In the genomic region with DNA sequence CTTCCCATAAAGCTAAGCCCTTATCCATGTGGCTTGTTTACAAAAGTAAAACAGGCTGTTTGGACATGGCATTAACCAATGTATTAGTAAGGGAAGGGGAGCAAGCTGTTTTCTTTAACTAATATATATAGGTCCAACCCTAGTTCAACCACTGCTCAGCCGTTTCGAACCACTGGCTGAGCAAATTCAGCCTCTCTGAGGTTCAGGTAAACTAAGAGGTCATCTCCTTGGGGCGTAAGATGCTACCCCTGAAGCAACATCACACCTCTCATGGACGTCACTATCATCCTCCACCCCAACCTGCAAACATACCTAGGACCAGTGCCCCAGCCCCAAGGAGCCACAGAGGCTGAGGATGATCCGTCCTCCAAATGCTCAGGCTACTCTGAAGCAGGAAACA, we compare ENCODE assay signal across 14 cellular contexts. TPM values are rescaled to one million over a fixed set of nuclear protein-coding genes. Genes with fewer than 3 reads are reported as not detected.
A peak's percentile ranks its signal among the peaks of the same experiment; 100 is the strongest.
DNase-seq lines count a peak whose midpoint lies in the region; ATAC-seq and TF ChIP-seq lines count a peak whose summit lies in the region.
"Had no signal": no experiment of that assay in that cellular context is flagged by ENCODE, and none has a peak within 500 bp of the region (broad histone marks: within the 10 kb centered on the region; RNA-seq: fewer than 3 reads in every experiment).

No MANE protein-coding gene starts in this region.

- H4K20me1 ChIP-seq in OCI-LY1 (ENCODE audit: insufficient read depth, low read length) (no peaks in the 10 kb centered on the region), smooth muscle cell (ENCODE audit: low read depth) (peaks cover 100% of the 10 kb centered on the region)

- peak overlapping the region; percentile 70 for H3K27ac Mint-ChIP-seq in activated naive CD4-positive, alpha-beta T cell treated with anti-CD3 and anti-CD28 coated beads, Interleukin-2, amount 50 U/mL, for 24 hours
- peak overlapping the region; percentile 67 for H3K27ac Mint-ChIP-seq in endodermal cell
- H3K27ac Mint-ChIP-seq: activated B cell treated with CpG ODN at 0.5 μM for 24 hours had no signal

- peaks cover 96% of the 10 kb centered on the region for H3K4me1 Mint-ChIP-seq in activated naive CD4-positive, alpha-beta T cell treated with anti-CD3 and anti-CD28 coated beads, Interleukin-2, amount 50 U/mL, for 24 hours
- H3K4me1 Mint-ChIP-seq in endodermal cell: peaks cover 62% of the 10 kb centered on the region

- H3K4me2 ChIP-seq in OCI-LY1 (ENCODE audit: low read length): no peak overlapping the region
- H3K4me2 ChIP-seq in smooth muscle cell: peak overlapping the region; percentile 11

- no peaks in the 10 kb centered on the region for H3K9me2 ChIP-seq in OCI-LY1 (ENCODE audit: low read depth, low read length)

- peaks cover 3% of the 10 kb centered on the region for H3K36me3 Mint-ChIP-seq in activated naive CD4-positive, alpha-beta T cell treated with anti-CD3 and anti-CD28 coated beads, Interleukin-2, amount 50 U/mL, for 24 hours
- H3K36me3 Mint-ChIP-seq in endodermal cell (ENCODE audit: low read depth): peaks cover 8% of the 10 kb centered on the region

- H3F3A ChIP-seq in OCI-LY1 (ENCODE audit: insufficient read depth, low read length) (no peaks in the 10 kb centered on the region), smooth muscle cell (ENCODE audit: low read depth) (peaks cover 10% of the 10 kb centered on the region)

- H3K36me3 ChIP-seq in OCI-LY1 (ENCODE audit: insufficient read depth, low read length) (peaks cover under 1% of the 10 kb centered on the region; the same call in 1 of the 2 replicates), endodermal cell (ENCODE audit: control insufficient read depth, insufficient read depth, low read length) (no peaks in the 10 kb centered on the region), smooth muscle cell (ENCODE audit: low read depth) (no peaks in the 10 kb centered on the region)
- H3K36me3 ChIP-seq: gastroesophageal sphincter, tibial artery had no signal

- ATAC-seq in GM19035 (IDR thresholded peaks at IDR 0.05; ENCODE audit: unreplicated experiment) (no peak), HG03095 (IDR thresholded peaks at IDR 0.05; ENCODE audit: unreplicated experiment) (no peak)
- ATAC-seq: gastroesophageal sphincter had no signal

- 89 to 94% methylated on average over 1 to 5 of the region's 5 CpGs for WGBS in endodermal cell (ENCODE audit: insufficient coverage in 1 of 2, insufficient read length in 1 of 2), 2 experiments
- WGBS in smooth muscle cell (ENCODE audit: low lambda C conversion rate): 79% methylated on average over 5 of the region's 5 CpGs

- H3K9ac ChIP-seq in OCI-LY1 (ENCODE audit: low read length) (no peak overlapping the region), endodermal cell (ENCODE audit: extremely low read depth, low read length, poor library complexity, severe bottlenecking) (no peak overlapping the region), smooth muscle cell (ENCODE audit: low read depth) (no peak overlapping the region)

- H3K4me3 ChIP-seq in OCI-LY1 (ENCODE audit: low read depth, low read length, poor library complexity, severe bottlenecking) (no peak overlapping the region), endodermal cell (ENCODE audit: low read length) (no peak overlapping the region), smooth muscle cell (no peak overlapping the region)
- H3K4me3 ChIP-seq: gastroesophageal sphincter, SJSA1, tibial artery had no signal

- H3K9me3 ChIP-seq in OCI-LY1 (ENCODE audit: low read length) (no peaks in the 10 kb centered on the region), endodermal cell (ENCODE audit: control insufficient read depth, low read length) (no peaks in the 10 kb centered on the region), smooth muscle cell (replicated peaks; ENCODE audit: low read depth) (no peaks in the 10 kb centered on the region)
- H3K9me3 ChIP-seq: gastroesophageal sphincter, SJSA1, tibial artery had no signal

- peak overlapping the region; percentile 34 for H3K27ac ChIP-seq in OCI-LY1 (ENCODE audit: low read depth, low read length, poor library complexity, severe bottlenecking)
- no peak overlapping the region for H3K27ac ChIP-seq in endodermal cell (ENCODE audit: low read depth, low read length)
- peak overlapping the region; percentile 80 for H3K27ac ChIP-seq in smooth muscle cell (ENCODE audit: low read depth)
- H3K27ac ChIP-seq: SJSA1 had no signal

- TF ChIP-seq CTCF in OCI-LY1 (IDR thresholded peaks at IDR 0.05; ENCODE audit: low read length) (no peak), endodermal cell (conservative IDR thresholded peaks at IDR 0.05) (no peak), smooth muscle cell (IDR thresholded peaks at IDR 0.05; ENCODE audit: borderline replicate concordance, insufficient read depth, poor library complexity, severe bottlenecking) (no peak)

- H2AFZ ChIP-seq in OCI-LY1 (ENCODE audit: low read length) (no peak overlapping the region), smooth muscle cell (ENCODE audit: low read depth) (no peak overlapping the region)

- DNase-seq in activated naive CD4-positive, alpha-beta T cell treated with Interleukin-2 at 50 U/mL for 16 hours: no peak
- DNase-seq in endodermal cell (no peak), smooth muscle cell (lab: John Stamatoyannopoulos, UW; ENCODE audit: unreplicated experiment) (no peak), MV-4-11 (lab: John Stamatoyannopoulos, UW) (no peak)
- DNase-seq: activated B cell treated with CpG ODN at 0.5 μM for 24 hours; activated T-cell treated with anti-CD3 and anti-CD28 coated beads, Interleukin-2, amount 50 U/mL, for 1 hour; Kasumi-1; tibial artery had no signal

- no peaks in the 10 kb centered on the region for H3K9me3 Mint-ChIP-seq in activated naive CD4-positive, alpha-beta T cell treated with anti-CD3 and anti-CD28 coated beads, Interleukin-2, amount 50 U/mL, for 24 hours
- no peaks in the 10 kb centered on the region for H3K9me3 Mint-ChIP-seq in endodermal cell
- H3K9me3 Mint-ChIP-seq: activated B cell treated with CpG ODN at 0.5 μM for 24 hours had no signal

- H3K4me1 ChIP-seq in OCI-LY1 (ENCODE audit: insufficient read depth, low read length, severe bottlenecking) (peaks cover 50% of the 10 kb centered on the region), endodermal cell (ENCODE audit: control insufficient read depth, insufficient read depth, low read length) (peaks cover 4% of the 10 kb centered on the region), smooth muscle cell (ENCODE audit: low read depth) (peaks cover 39% of the 10 kb centered on the region)

- no peaks in the 10 kb centered on the region for H3K27me3 Mint-ChIP-seq in activated naive CD4-positive, alpha-beta T cell treated with anti-CD3 and anti-CD28 coated beads, Interleukin-2, amount 50 U/mL, for 24 hours
- peaks cover 2% of the 10 kb centered on the region for H3K27me3 Mint-ChIP-seq in endodermal cell (ENCODE audit: insufficient read depth)
- H3K27me3 Mint-ChIP-seq: activated B cell treated with CpG ODN at 0.5 μM for 24 hours had no signal

- peaks cover 100% of the 10 kb centered on the region for H3K79me2 ChIP-seq in OCI-LY1 (ENCODE audit: insufficient read depth, low read length)
- H3K79me2 ChIP-seq in smooth muscle cell (ENCODE audit: low read depth): peaks cover 100% of the 10 kb centered on the region

- H3K27me3 ChIP-seq in OCI-LY1 (ENCODE audit: insufficient read depth, low read length) (no peaks in the 10 kb centered on the region), endodermal cell (ENCODE audit: control insufficient read depth, insufficient read depth, low read length, poor library complexity, severe bottlenecking) (no peaks in the 10 kb centered on the region), smooth muscle cell (ENCODE audit: low read depth) (no peaks in the 10 kb centered on the region)
- H3K27me3 ChIP-seq: gastroesophageal sphincter, SJSA1, tibial artery had no signal

- peak overlapping the region; percentile 59 for H3K4me3 Mint-ChIP-seq in activated naive CD4-positive, alpha-beta T cell treated with anti-CD3 and anti-CD28 coated beads, Interleukin-2, amount 50 U/mL, for 24 hours
- peak overlapping the region; percentile 11 for H3K4me3 Mint-ChIP-seq in endodermal cell
- H3K4me3 Mint-ChIP-seq: activated B cell treated with CpG ODN at 0.5 μM for 24 hours had no signal

RNA-seq across cellular contexts. Expression of gene ANKRD11, which starts 45.2 kb away (rescaled TPM):
- total RNA-seq in endodermal cell (100 to 1,000 TPM; 118 to 159 TPM), smooth muscle cell (31.5 and 43.2 TPM in 2 replicates)
- polyA plus RNA-seq in endodermal cell (2013, experiment 1 of 2): 99.5 TPM
- 88.3 TPM for polyA plus RNA-seq in endodermal cell (2013, experiment 2 of 2)
- 105 and 118 TPM in 2 replicates for polyA plus RNA-seq in smooth muscle cell
